In the genomic region with DNA sequence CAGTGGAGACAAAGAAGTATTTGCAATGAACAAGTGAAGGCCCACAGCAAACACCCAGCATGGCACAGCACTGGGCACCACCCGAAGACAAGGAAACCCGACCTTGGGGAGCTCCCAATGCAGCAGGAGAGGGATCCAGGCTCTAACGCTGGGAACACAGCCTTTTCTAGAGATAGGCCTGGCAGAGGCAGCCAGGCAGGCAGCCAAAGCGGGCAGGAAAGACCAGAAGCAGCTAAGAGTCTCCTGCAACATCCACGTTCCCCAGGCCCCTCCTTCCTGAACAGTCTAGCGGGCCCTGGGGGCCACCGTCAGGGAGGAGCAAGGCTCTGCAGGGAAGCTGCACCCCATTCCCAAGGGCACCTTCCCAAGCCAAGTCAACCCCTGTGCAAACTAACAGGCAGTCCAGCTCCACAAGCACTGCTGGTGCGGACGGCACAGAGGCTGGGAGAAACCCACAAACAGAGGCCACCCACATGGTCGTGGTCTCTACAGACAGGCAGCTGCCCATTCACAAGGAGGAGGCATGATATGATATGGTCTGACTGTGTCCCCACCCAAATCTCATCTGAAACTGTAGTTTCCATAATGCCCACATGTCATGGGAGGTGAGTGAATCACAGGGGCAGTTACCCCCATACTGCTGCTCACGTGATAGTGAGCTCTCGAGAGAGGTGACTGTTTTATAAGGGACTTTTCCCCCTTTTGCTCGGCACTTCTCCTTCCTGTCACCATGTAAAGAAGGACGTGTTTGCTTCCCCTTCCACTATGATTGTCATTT, we compare ENCODE assay signal across 14 cellular contexts.
DNase-seq lines count a peak whose midpoint lies in the region; ATAC-seq, FAIRE-seq and TF ChIP-seq lines count a peak whose summit lies in the region.
"Had no signal": no experiment of that assay in that cellular context is flagged by ENCODE, and none has a peak within 500 bp of the region (broad histone marks: within the 10 kb centered on the region; RNA-seq: fewer than 3 reads in every experiment).

No MANE protein-coding gene starts in this region.

- H3K9ac ChIP-seq in endothelial cell of umbilical vein (replicated peaks; ENCODE audit: extremely low read depth, insufficient read depth, low read length) (no peak overlapping the region), muscle layer of colon (ENCODE audit: low read length) (no peak overlapping the region)

- H2AFZ ChIP-seq in endothelial cell of umbilical vein (ENCODE audit: low read depth, low read length): no peak overlapping the region

- H3K27me3 ChIP-seq in endothelial cell of umbilical vein (ENCODE audit: control insufficient read depth in 2 of 2, insufficient read depth in 2 of 2, low read length in 2 of 2) (no peaks in the 10 kb centered on the region), muscle layer of colon (ENCODE audit: control insufficient read depth in 1 of 2, insufficient read depth in 2 of 2, low read length in 2 of 2) (no peaks in the 10 kb centered on the region), HAP-1 (ENCODE audit: low read depth) (no peaks in the 10 kb centered on the region), foreskin keratinocyte (no peaks in the 10 kb centered on the region)
- H3K27me3 ChIP-seq: brain microvascular endothelial cell had no signal

- no TSS peak for BruUV-seq in endothelial cell of umbilical vein (replicated peaks; lab: Mats Ljungman, UMichigan)

- no peak for TF ChIP-seq CTCF in endothelial cell of umbilical vein (IDR thresholded peaks at IDR 0.05; ENCODE audit: extremely low read depth in 1 of 2, insufficient read depth in 1 of 2, low read depth in 1 of 2, low read length in 2 of 2)
- no peak for TF ChIP-seq CTCF in foreskin keratinocyte (conservative IDR thresholded peaks at IDR 0.05)

- H4K20me1 ChIP-seq in endothelial cell of umbilical vein (replicated peaks; ENCODE audit: control insufficient read depth, extremely low read depth, insufficient read depth, low read length): no peaks in the 10 kb centered on the region

- CTCF ChIA-PET in endothelial cell of umbilical vein (lab: Charles Lee): interaction anchor here (1.1 kb wide), 1 partner anchor 53 kb away, joined by 3 read pairs; no protein-coding TSS in a partner anchor

- peak; percentile 79 for DNase-seq in Ammon's horn (ENCODE audit: low spot score)
- peak; percentile 28 for DNase-seq in NCI-H446 treated with DMSO at 0.1 percent for 48 hours (lab: John Stamatoyannopoulos, UW)
- DNase-seq in endothelial cell of umbilical vein (ENCODE audit: low read depth, low spot score): peak; percentile 53
- DNase-seq in NCI-H2081 treated with DMSO at 0.1 percent for 48 hours (lab: John Stamatoyannopoulos, UW): no peak
- no peak for DNase-seq in HAP-1 (ENCODE audit: low spot score in 2 of 2)
- DNase-seq in foreskin keratinocyte: no peak
- DNase-seq: activated B cell treated with CpG ODN at 0.5 μM for 24 hours; brain microvascular endothelial cell; CD4-positive, CD25-positive, alpha-beta regulatory T cell; NCI-H2171; stimulated activated CD4-positive, alpha-beta T cell treated with anti-CD3 and anti-CD28 coated beads, Interleukin-4, amount 100 ng/mL, for 4 hours had no signal

- no peaks in the 10 kb centered on the region for H3K79me2 ChIP-seq in endothelial cell of umbilical vein (ENCODE audit: control insufficient read depth, insufficient read depth, low read length)

- no peak for TF ChIP-seq POLR2A in endothelial cell of umbilical vein (IDR thresholded peaks at IDR 0.05; ENCODE audit: low read depth, low read length)

- H3K36me3 ChIP-seq in endothelial cell of umbilical vein (ENCODE audit: control insufficient read depth in 2 of 2, extremely low read depth in 1 of 2, insufficient read depth in 2 of 2, low read length in 2 of 2): no peaks in the 10 kb centered on the region
- no peaks in the 10 kb centered on the region for H3K36me3 ChIP-seq in muscle layer of colon (ENCODE audit: insufficient read depth, low read length)
- no peaks in the 10 kb centered on the region for H3K36me3 ChIP-seq in HAP-1 (replicated peaks)
- H3K36me3 ChIP-seq: brain microvascular endothelial cell had no signal

- no peaks in the 10 kb centered on the region for H3K9me1 ChIP-seq in endothelial cell of umbilical vein (replicated peaks; ENCODE audit: control insufficient read depth, extremely low read depth, insufficient read depth, low read length)

- H3K4me3 ChIP-seq in endothelial cell of umbilical vein (replicated peaks in 1 of 3; ENCODE audit: insufficient read depth in 1 of 3, low read depth in 1 of 3, low read length in 3 of 3) (no peak overlapping the region), muscle layer of colon (ENCODE audit: low read depth in 1 of 2, low read length in 2 of 2) (no peak overlapping the region), HAP-1 (no peak overlapping the region)

- H3K4me2 ChIP-seq in endothelial cell of umbilical vein (ENCODE audit: insufficient read depth, low read length): no peak overlapping the region

- peak; percentile 55 for FAIRE-seq in endothelial cell of umbilical vein (lab: Jason Lieb, UNC)

- dilution Hi-C loops in endothelial cell of umbilical vein (cut with MboI; ENCODE audit: extremely low pct_ligation_motif_present, low sequenced_read_pairs): no loop called here

- in situ Hi-C loops in HAP-1 (cut with MboI; ENCODE audit: low sequenced_read_pairs): no loop called here

- intact Hi-C loops in endothelial cell of umbilical vein (cut with micrococcal nuclease): no loop called here

- H3K4me1 ChIP-seq in endothelial cell of umbilical vein (ENCODE audit: control insufficient read depth, extremely low read depth, insufficient read depth, low read length) (peaks cover 14% of the 10 kb centered on the region), muscle layer of colon (ENCODE audit: insufficient read depth, low read length) (peaks cover 21% of the 10 kb centered on the region), HAP-1 (no peaks in the 10 kb centered on the region), foreskin keratinocyte (peaks cover 5% of the 10 kb centered on the region)

- POLR2A ChIA-PET in endothelial cell of umbilical vein (lab: Charles Lee): no interaction called here

- ATAC-seq in GM19455 (IDR thresholded peaks at IDR 0.05; ENCODE audit: unreplicated experiment): no peak
- ATAC-seq in foreskin keratinocyte: no peak
- ATAC-seq: left colon had no signal

- no peaks in the 10 kb centered on the region for H3K9me3 ChIP-seq in endothelial cell of umbilical vein (replicated peaks; ENCODE audit: control insufficient read depth, insufficient read depth, low read length)
- H3K9me3 ChIP-seq in muscle layer of colon (ENCODE audit: low read length): no peaks in the 10 kb centered on the region
- no peaks in the 10 kb centered on the region for H3K9me3 ChIP-seq in HAP-1

- no peak overlapping the region for H3K27ac ChIP-seq in endothelial cell of umbilical vein (ENCODE audit: insufficient read depth, low read depth, low read length)
- H3K27ac ChIP-seq in muscle layer of colon (ENCODE audit: low read depth, low read length): peak overlapping the region; percentile 56
- no peak overlapping the region for H3K27ac ChIP-seq in foreskin keratinocyte
- H3K27ac ChIP-seq: brain microvascular endothelial cell had no signal

TF ChIP-seq in endothelial cell of umbilical vein, 7 proteins besides CTCF, POLR2A, EP300 and RAD21:
- no peak for TF ChIP-seq POLR2AphosphoS5 (IDR thresholded peaks at IDR 0.05; ENCODE audit: insufficient read depth, low read depth, low read length)
- no peak for TF ChIP-seq JUN (IDR thresholded peaks at IDR 0.05; ENCODE audit: borderline replicate concordance, insufficient read depth, insufficient read length, low read depth)
- TF ChIP-seq, protein P1, sequence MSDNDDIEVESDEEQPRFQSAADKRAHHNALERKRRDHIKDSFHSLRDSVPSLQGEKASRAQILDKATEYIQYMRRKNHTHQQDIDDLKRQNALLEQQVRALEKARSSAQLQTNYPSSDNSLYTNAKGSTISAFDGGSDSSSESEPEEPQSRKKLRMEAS (IDR thresholded peaks at IDR 0.05; ENCODE audit: insufficient read depth, insufficient read length): no peak
- no peak for TF ChIP-seq GATA2 (IDR thresholded peaks at IDR 0.05; ENCODE audit: insufficient read depth, insufficient read length, low read depth, low read length)
- TF ChIP-seq FOS (IDR thresholded peaks at IDR 0.05; ENCODE audit: borderline replicate concordance, insufficient read depth, low read length): no peak
- no peak for TF ChIP-seq MYC (IDR thresholded peaks at IDR 0.05; ENCODE audit: low read depth, low read length)
- TF ChIP-seq EZH2 (IDR thresholded peaks at IDR 0.05; ENCODE audit: borderline replicate concordance, low read depth, low read length, severe bottlenecking): no peak

Comparison
In these comparisons a context has a peak if more than half of its experiments do, and no peak if none do; other contexts are left out.
1. DNase-seq: peak in Ammon's horn (single experiment), NCI-H446 treated with DMSO at 0.1 percent for 48 hours (single experiment) and endothelial cell of umbilical vein (single experiment); none in NCI-H2081 treated with DMSO at 0.1 percent for 48 hours (single experiment), HAP-1 (0 of 2) and foreskin keratinocyte (0 of 2).